ENCODE assay signal across 12 cellular contexts in the genomic region with DNA sequence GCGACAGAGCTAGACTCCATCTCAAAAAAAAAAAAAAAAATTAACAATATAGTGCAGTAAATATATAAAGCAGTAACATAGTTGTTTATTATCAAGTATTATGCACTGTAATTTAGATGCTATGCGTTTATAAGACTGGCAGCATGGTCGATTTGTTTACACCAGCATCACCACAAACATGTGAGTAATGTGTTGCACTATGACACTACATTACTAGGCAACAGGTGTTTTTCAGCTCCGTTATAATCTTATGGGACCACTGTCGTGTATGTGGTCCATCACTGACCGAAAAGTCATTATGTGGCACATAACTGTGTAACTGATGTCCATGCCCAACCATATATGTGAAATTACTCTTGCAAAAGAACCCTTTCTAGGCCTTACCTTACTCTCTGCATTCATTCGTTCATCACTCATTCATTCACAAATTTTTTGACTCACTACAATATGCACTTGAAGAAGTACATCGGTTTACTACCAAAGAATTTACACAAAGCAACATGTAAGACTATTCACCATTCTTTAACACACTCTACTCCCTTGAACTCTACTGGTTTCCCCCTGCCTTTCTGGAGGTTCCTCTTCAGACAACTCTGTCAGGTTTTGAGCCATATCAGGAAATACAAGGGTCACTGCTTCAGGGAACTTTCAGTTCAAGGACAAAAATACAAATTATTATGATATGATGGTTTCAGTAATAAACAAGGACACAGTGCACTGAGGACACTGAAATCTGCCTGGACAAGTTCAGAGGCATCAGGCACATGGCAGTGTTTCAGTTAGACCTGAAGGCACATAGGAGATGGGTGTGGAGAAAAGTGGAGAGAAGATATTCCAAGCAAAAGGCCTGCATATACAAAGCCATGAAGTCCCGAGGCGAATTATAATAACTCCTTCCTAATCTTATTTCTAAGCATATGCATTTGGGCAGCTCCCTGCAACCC. TPM values are rescaled to one million over a fixed set of nuclear protein-coding genes. Genes with fewer than 3 reads are reported as not detected.
DNase-seq lines count a peak whose midpoint lies in the region; ATAC-seq, FAIRE-seq and TF ChIP-seq lines count a peak whose summit lies in the region.
"Had no signal": no experiment of that assay in that cellular context is flagged by ENCODE, and none has a peak within 500 bp of the region (broad histone marks: within the 10 kb centered on the region; RNA-seq: fewer than 3 reads in every experiment).

No MANE protein-coding gene starts in this region.

- peak; percentile 39 for ATAC-seq in HG02870 (IDR thresholded peaks at IDR 0.05; ENCODE audit: unreplicated experiment)

- H3K4me3 ChIP-seq in effector memory CD4-positive, alpha-beta T cell (ENCODE audit: insufficient read depth, low read depth, low read length, poor library complexity, severe bottlenecking), result no peak overlapping the region
- H3K4me3 ChIP-seq in rectal smooth muscle tissue (ENCODE audit: low read length), result no peak overlapping the region

- no peak for TF ChIP-seq POLR2A in GM12891 (IDR thresholded peaks at IDR 0.05; ENCODE audit: low read depth, low read length)

- no peak overlapping the region for H3K9ac ChIP-seq in rectal smooth muscle tissue (ENCODE audit: low read length)

- peaks cover 44% of the 10 kb centered on the region for H3K4me1 ChIP-seq in effector memory CD4-positive, alpha-beta T cell (ENCODE audit: control insufficient read depth, insufficient read depth, low read length, poor library complexity, severe bottlenecking)
- peaks cover 33% of the 10 kb centered on the region for H3K4me1 ChIP-seq in rectal smooth muscle tissue (ENCODE audit: control insufficient read depth, insufficient read depth, low read length)

- peak; percentile 70 for FAIRE-seq in GM12891 (lab: Jason Lieb, UNC)

- no peaks in the 10 kb centered on the region for H3K9me3 ChIP-seq in effector memory CD4-positive, alpha-beta T cell (ENCODE audit: control insufficient read depth, low read length)

- no peak for DNase-seq in GM12891 (ENCODE audit: insufficient read length, low spot score)
- DNase-seq in effector memory CD4-positive, alpha-beta T cell, result no peak
- no peak for DNase-seq in activated gamma-delta T cell treated with Interleukin-2 at 50 U/mL for 16 hours
- DNase-seq in H4 (ENCODE audit: low spot score), result no peak
- DNase-seq in activated CD8-positive, alpha-beta memory T cell treated with anti-CD3 and anti-CD28 coated beads, Interleukin-2, amount 50 U/mL, for 4 hours, result no peak
- no peak for DNase-seq in NCI-H2227 (lab: John Stamatoyannopoulos, UW; ENCODE audit: unreplicated experiment)
- DNase-seq: activated T-cell treated with anti-CD3 and anti-CD28 coated beads for 4 hours; central memory CD4-positive, alpha-beta T cell; head of caudate nucleus; stimulated activated CD4-positive, alpha-beta T cell treated with anti-CD3 and anti-CD28 coated beads, Interleukin-1b, Interleukin-23, amount 100 ng/mL, for 48 hours had no signal

- H3K27me3 ChIP-seq in effector memory CD4-positive, alpha-beta T cell (replicated peaks; ENCODE audit: control insufficient read depth, insufficient read depth, low read length, poor library complexity, severe bottlenecking), result no peaks in the 10 kb centered on the region
- H3K27me3 ChIP-seq in rectal smooth muscle tissue (ENCODE audit: control insufficient read depth, insufficient read depth, low read length), result no peaks in the 10 kb centered on the region

- H3K36me3 ChIP-seq in effector memory CD4-positive, alpha-beta T cell (ENCODE audit: control insufficient read depth, insufficient read depth, low read length), result peaks cover 2% of the 10 kb centered on the region
- no peaks in the 10 kb centered on the region for H3K36me3 ChIP-seq in rectal smooth muscle tissue (ENCODE audit: control insufficient read depth, insufficient read depth, low read length)

- peak overlapping the region; percentile 19 for H3K27ac ChIP-seq in effector memory CD4-positive, alpha-beta T cell (ENCODE audit: insufficient read depth, low read length, poor library complexity, severe bottlenecking)
- H3K27ac ChIP-seq in rectal smooth muscle tissue (ENCODE audit: low read depth, low read length), result peak overlapping the region; percentile 65

TF ChIP-seq in GM12891, 5 proteins besides CTCF, POLR2A, EP300 and RAD21:
- TF ChIP-seq TAF1 (IDR thresholded peaks at IDR 0.05; ENCODE audit: low read depth, low read length) (no peak), SPI1 (IDR thresholded peaks at IDR 0.05; ENCODE audit: low read depth, low read length) (no peak), POU2F2 (IDR thresholded peaks at IDR 0.05; ENCODE audit: low read depth, low read length) (no peak), PAX5 (IDR thresholded peaks at IDR 0.05; ENCODE audit: insufficient read depth, low read length, severe bottlenecking) (no peak), POLR2AphosphoS5 (IDR thresholded peaks at IDR 0.05; ENCODE audit: low read depth, low read length) (no peak)

RNA-seq across cellular contexts. Expression of gene ITGB1, which starts 17.4 kb away (rescaled TPM):
- 30.6 TPM for polyA plus RNA-seq in GM12891 (2012; ENCODE audit: low read depth, missing spikeins)
- total RNA-seq in H4 (2014; rRNA removed; shearing (Covaris generic)), result 650 and 683 TPM in 2 replicates
